10 cellular contexts compared by ENCODE assay signal in the genomic region with DNA sequence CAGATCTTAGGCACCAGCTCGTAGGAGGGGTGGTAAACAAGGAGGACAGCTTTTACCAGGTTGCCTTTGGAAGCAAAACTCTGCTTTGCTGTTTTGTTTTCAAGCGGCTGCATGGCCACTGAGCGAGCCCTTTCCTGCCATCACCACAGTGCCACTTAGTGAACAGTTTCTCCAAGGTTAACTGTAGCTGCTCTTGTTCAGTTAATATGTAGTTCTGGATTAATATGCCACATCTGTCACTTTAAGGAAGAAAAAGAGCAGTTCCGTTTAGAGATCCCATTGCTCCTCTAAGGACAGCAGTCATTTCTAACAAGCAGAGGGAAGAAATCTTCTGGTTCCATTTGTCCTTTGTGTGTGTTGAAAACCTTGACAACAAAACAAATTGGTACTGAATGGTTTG. TPM values are rescaled to one million over a fixed set of nuclear protein-coding genes. Genes with fewer than 3 reads are reported as not detected.
DNase-seq lines count a peak whose midpoint lies in the region; ATAC-seq and TF ChIP-seq lines count a peak whose summit lies in the region.
"Had no signal": no experiment of that assay in that cellular context is flagged by ENCODE, and none has a peak within 500 bp of the region (broad histone marks: within the 10 kb centered on the region; RNA-seq: fewer than 3 reads in every experiment).

No MANE protein-coding gene starts in this region.

- BruUV-seq in Caco-2 (replicated peaks; lab: Mats Ljungman, UMichigan) = no TSS peak

- H3K79me1 ChIP-seq in trophoblast cell (ENCODE audit: low read length) = peaks cover 4% of the 10 kb centered on the region

- no peak overlapping the region for H2BK5ac ChIP-seq in trophoblast cell (ENCODE audit: low read depth, low read length, poor library complexity)

- H3K27ac ChIP-seq in SK-N-SH (ENCODE audit: low read depth in 2 of 2, low read length in 1 of 2) = peak overlapping the region; percentile 79 to 84
- peak overlapping the region; percentile 82 for H3K27ac ChIP-seq in trophoblast cell (ENCODE audit: low read depth, low read length)
- H3K27ac ChIP-seq: HL-60 had no signal

- H3K9ac ChIP-seq in SK-N-SH (peak overlapping the region; percentile 16; the same call in 1 of the 2 replicates), trophoblast cell (ENCODE audit: low read length) (no peak overlapping the region)

- H3K79me2 ChIP-seq in SK-N-SH (ENCODE audit: insufficient read depth) (peaks cover 41% of the 10 kb centered on the region), trophoblast cell (ENCODE audit: control insufficient read depth, insufficient read depth, low read length, poor library complexity) (peaks cover 2% of the 10 kb centered on the region)

- H2BK120ac ChIP-seq in trophoblast cell (ENCODE audit: insufficient read depth, low read length, poor library complexity) = no peak overlapping the region

- TF ChIP-seq CTCF in Caco-2 (IDR thresholded peaks at IDR 0.05; ENCODE audit: insufficient read depth in 1 of 2, low read depth in 1 of 2, low read length in 1 of 2, severe bottlenecking in 1 of 2, unreplicated experiment in 1 of 2) (no peak), SK-N-SH (IDR thresholded peaks at IDR 0.05) (no peak)

- H3K4me1 ChIP-seq in Caco-2 (peaks cover 24% of the 10 kb centered on the region), SK-N-SH (ENCODE audit: control insufficient read depth in 1 of 2, insufficient read depth in 2 of 2, low read depth in 1 of 2, low read length in 1 of 2) (peaks cover 15 to 31% of the 10 kb centered on the region in 2 experiments; a peak in 3 of 4 replicates), trophoblast cell (ENCODE audit: control insufficient read depth in 1 of 2, insufficient read depth in 2 of 2, low read length in 2 of 2) (peaks cover 8 to 9% of the 10 kb centered on the region in 2 experiments)

- CTCF ChIA-PET in Caco-2 (lab: Charles Lee) = interaction anchor here (0.8 to 1.3 kb wide), 3 partner anchors 42 to 1796 kb away, joined by 4 to 9 read pairs (median 5); partner anchors contain the start of gene SH3GLB2
- CTCF ChIA-PET in SK-N-SH (lab: Yijun Ruan, JAX) = interaction anchor here (0.9 to 2.3 kb wide), 5 partner anchors 11 to 123 kb away, joined by 3 to 7 read pairs (median 4); partner anchors contain the start of gene ABL1

- no peak for TF ChIP-seq EP300 in SK-N-SH (IDR thresholded peaks at IDR 0.05; ENCODE audit: borderline replicate concordance in 1 of 2, low read depth in 1 of 2, low read length in 1 of 2)

- H3K9me2 ChIP-seq in SK-N-SH = no peaks in the 10 kb centered on the region

- 48% methylated on average over 4 of the region's 4 CpGs for WGBS in SK-N-SH (ENCODE audit: low lambda C conversion rate)
- no CpG with 5 or more reads among the region's 4 CpGs for WGBS in trophoblast cell (ENCODE audit: extremely low coverage, insufficient coverage, insufficient read length)

- peak overlapping the region; percentile 43 for H3K4me3 Mint-ChIP-seq in Caco-2 (ENCODE audit: unreplicated experiment)

- H3K9me3 ChIP-seq in Caco-2 = peaks cover 4% of the 10 kb centered on the region; the same call in 1 of the 2 replicates
- H3K9me3 ChIP-seq in SK-N-SH = peaks cover 7% of the 10 kb centered on the region; the same call in 1 of the 2 replicates
- no peaks in the 10 kb centered on the region for H3K9me3 ChIP-seq in trophoblast cell (ENCODE audit: insufficient read depth, low read depth, low read length)

- no peak overlapping the region for H3K18ac ChIP-seq in trophoblast cell (ENCODE audit: low read length)

- POLR2A ChIA-PET in Caco-2 (lab: Charles Lee) = no interaction called here
- POLR2A ChIA-PET in SK-N-SH (lab: Yijun Ruan, JAX) = no interaction called here

- H2BK12ac ChIP-seq in trophoblast cell (ENCODE audit: low read length) = no peak overlapping the region

- no peaks in the 10 kb centered on the region for H3K36me3 ChIP-seq in Caco-2 (ENCODE audit: control insufficient read depth, insufficient read depth, low read length)
- peaks cover 0 to 7% of the 10 kb centered on the region in 2 experiments for H3K36me3 ChIP-seq in SK-N-SH (replicated peaks in 1 of 2; ENCODE audit: control insufficient read depth in 1 of 2, insufficient read depth in 2 of 2, low read length in 1 of 2)
- H3K36me3 ChIP-seq in trophoblast cell (ENCODE audit: control insufficient read depth in 1 of 2, insufficient read depth in 2 of 2, low read length in 2 of 2) = no peaks in the 10 kb centered on the region

- no peaks in the 10 kb centered on the region for H4K20me1 ChIP-seq in SK-N-SH (ENCODE audit: insufficient read depth)

- H3K4ac ChIP-seq in trophoblast cell (ENCODE audit: low read depth, low read length) = no peak overlapping the region

- H3K14ac ChIP-seq in trophoblast cell (ENCODE audit: low read length) = no peak overlapping the region

- H3K4me2 ChIP-seq in SK-N-SH (peak overlapping the region; percentile 58), trophoblast cell (ENCODE audit: low read length) (peak overlapping the region; percentile 70)

- DNase-seq in Caco-2 = no peak
- no peak for DNase-seq in SK-N-SH
- no peak for DNase-seq in left cardiac atrium
- no peak for DNase-seq in trophoblast cell
- DNase-seq in AML-193 (lab: John Stamatoyannopoulos, UW) = no peak
- DNase-seq: Calu3 had no signal

- no peaks in the 10 kb centered on the region for H3K27me3 Mint-ChIP-seq in Caco-2 (ENCODE audit: insufficient read depth, unreplicated experiment)

- no peak overlapping the region for H4K91ac ChIP-seq in trophoblast cell (ENCODE audit: low read depth, low read length)

- intact Hi-C loops in Caco-2 (cut with micrococcal nuclease; ENCODE audit: unreplicated experiment) = loop anchor here (1.0 kb wide), 2 partner anchors 10 to 53 kb away; no protein-coding TSS in a partner anchor
- intact Hi-C loops in left cardiac atrium (cut with DNase I) = no loop called here

- no peak overlapping the region for H3K23ac ChIP-seq in trophoblast cell (ENCODE audit: low read length)

- H4K12ac ChIP-seq in trophoblast cell (ENCODE audit: low read depth, low read length) = no peak overlapping the region

- peaks cover 15% of the 10 kb centered on the region for H3F3A ChIP-seq in SK-N-SH (replicated peaks; ENCODE audit: insufficient read depth)

- peaks cover 10% of the 10 kb centered on the region for H3K36me3 Mint-ChIP-seq in Caco-2 (ENCODE audit: insufficient read depth, unreplicated experiment)

- H3K4me1 Mint-ChIP-seq in Caco-2 (ENCODE audit: low read depth, unreplicated experiment) = peaks cover 20% of the 10 kb centered on the region

- no peak overlapping the region for H2AK5ac ChIP-seq in trophoblast cell (ENCODE audit: low read length)

- no peaks in the 10 kb centered on the region for H3K27me3 ChIP-seq in Caco-2 (replicated peaks; ENCODE audit: control insufficient read depth, insufficient read depth, low read length)
- H3K27me3 ChIP-seq in SK-N-SH (ENCODE audit: insufficient read depth) = no peaks in the 10 kb centered on the region
- no peaks in the 10 kb centered on the region for H3K27me3 ChIP-seq in trophoblast cell (ENCODE audit: insufficient read depth, low read length)

- H3K4me3 ChIP-seq in Caco-2 (ENCODE audit: low read depth, low read length) (no peak overlapping the region), SK-N-SH (ENCODE audit: low read depth in 2 of 2, low read length in 1 of 2) (peak overlapping the region in 1 of 2 experiments; percentile 28; a peak in 2 of 4 replicates), trophoblast cell (ENCODE audit: low read depth, low read length) (no peak overlapping the region)

- peaks cover 10% of the 10 kb centered on the region for H3K9me3 Mint-ChIP-seq in Caco-2 (ENCODE audit: unreplicated experiment)

- H2AFZ ChIP-seq in SK-N-SH (ENCODE audit: low read depth) (peak overlapping the region; percentile 4; the same call in 1 of the 2 replicates), trophoblast cell (ENCODE audit: insufficient read depth, low read length, poor library complexity) (no peak overlapping the region)

- peak overlapping the region; percentile 43 for H3K27ac Mint-ChIP-seq in Caco-2 (ENCODE audit: unreplicated experiment)

- no peak overlapping the region for H4K8ac ChIP-seq in trophoblast cell (ENCODE audit: low read depth, low read length)

- TF ChIP-seq RAD21 in SK-N-SH (IDR thresholded peaks at IDR 0.05; ENCODE audit: low read length) = no peak

- ATAC-seq in left cardiac atrium = peak; percentile 17 to 53
- ATAC-seq in HG02981 (IDR thresholded peaks at IDR 0.05; ENCODE audit: unreplicated experiment) = no peak
- no peak for ATAC-seq in HG02588 (IDR thresholded peaks at IDR 0.05; ENCODE audit: unreplicated experiment)
- ATAC-seq in GM19463 (IDR thresholded peaks at IDR 0.05; ENCODE audit: unreplicated experiment) = no peak

TF ChIP-seq in SK-N-SH, 30 proteins besides CTCF, POLR2A, EP300 and RAD21:
- no peak for TF ChIP-seq RFX5 (IDR thresholded peaks at IDR 0.05; ENCODE audit: low read length)
- TF ChIP-seq YY1 (IDR thresholded peaks at IDR 0.05; ENCODE audit: low read depth) = no peak
- no peak for TF ChIP-seq FOXM1 (IDR thresholded peaks at IDR 0.05; ENCODE audit: low read depth)
- no peak for TF ChIP-seq SIN3A (IDR thresholded peaks at IDR 0.05; ENCODE audit: borderline replicate concordance, low read depth, low read length)

RNA-seq across cellular contexts. Expression of gene ABL1, which starts 10.4 kb away (rescaled TPM):
- total RNA-seq in Caco-2 (2022) (50.9 and 55.2 TPM in 2 replicates), left cardiac atrium (10 to 100 TPM; 40.8 to 55.4 TPM)
- 23.5 and 24.6 TPM in 2 replicates for polyA plus RNA-seq in SK-N-SH (2012; rRNA removed)
- polyA plus RNA-seq in SK-N-SH (2012; cell fraction: cytosol; rRNA removed) = 16.8 and 22.1 TPM in 2 replicates
- 46.2 and 46.5 TPM in 2 replicates for polyA plus RNA-seq in SK-N-SH (2012; cell fraction: nucleus; rRNA removed)
- 25.7 and 27.9 TPM in 2 replicates for polyA plus RNA-seq in trophoblast cell (2013)

Comparison
In these comparisons a context has a peak if more than half of its experiments do, and no peak if none do; other contexts are left out.
1. ATAC-seq: peak in left cardiac atrium (2 of 2); none in HG02981 (single experiment), HG02588 (single experiment) and GM19463 (single experiment).